Comparison of ENCODE assay signal across 21 cellular contexts in the genomic region with DNA sequence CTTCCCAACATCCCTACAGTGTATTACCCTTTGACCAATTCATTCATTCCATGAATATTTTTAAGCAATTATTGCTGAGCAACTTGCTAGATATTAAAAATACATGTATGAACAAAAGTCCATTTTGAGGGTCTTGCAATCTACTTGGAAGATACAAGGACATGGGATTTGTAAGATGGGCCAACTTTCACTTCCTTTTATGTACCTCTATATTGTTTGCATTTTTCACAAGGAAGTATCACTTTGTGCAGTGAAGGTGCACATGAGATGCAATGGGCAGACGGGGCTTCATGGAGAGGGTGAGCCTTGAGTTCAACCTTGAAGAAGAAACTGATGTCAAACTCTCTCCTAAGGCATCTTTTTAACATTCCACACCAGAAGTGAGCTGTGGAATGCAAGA.
"Had no signal": no experiment of that assay in that cellular context is flagged by ENCODE, and none has a peak within 500 bp of the region (broad histone marks: within the 10 kb centered on the region; RNA-seq: fewer than 3 reads in every experiment).

No MANE protein-coding gene starts in this region.

- DNase-seq: activated CD4-positive, alpha-beta T cell treated with anti-CD3 and anti-CD28 coated beads, Interleukin-2, amount 10 ng/mL, durations not matched to agents 24 days and 14 days; activated CD4-positive, alpha-beta T cell treated with anti-CD3 and anti-CD28 coated beads, Interleukin-2, amount 50 U/mL, for 48 hours; activated CD8-positive, alpha-beta T cell treated with anti-CD3 and anti-CD28 coated beads, Interleukin-2, amount 10 ng/mL, durations not matched to agents 7 days and 5 days; activated effector memory CD4-positive, alpha-beta T cell treated with Interleukin-2 at 50 U/mL for 16 hours; activated naive CD4-positive, alpha-beta T cell treated with anti-CD3 and anti-CD28 coated beads, Interleukin-2, amount 10 ng/mL, durations not matched to agents 7 days and 5 days; activated naive CD8-positive, alpha-beta T cell treated with anti-CD3 and anti-CD28 coated beads, Interleukin-2, amount 50 U/mL, for 24 hours; activated T-cell treated with anti-CD3 and anti-CD28 coated beads, Interleukin-2, amount 50 U/mL, for 24 hours; aorta; brain microvascular endothelial cell; central memory CD4-positive, alpha-beta T cell; NCI-H1105; NCI-H1417 treated with DMSO at 0.1 percent for 48 hours; NCI-H1930; NCI-H2081 treated with DMSO at 0.1 percent for 48 hours; NCI-H226; NCI-H524 treated with DMSO at 0.1 percent for 48 hours; OCI-M1; Right ventricle myocardium superior; SW 1271; T1000 had no signal

- H3K4me3 Mint-ChIP-seq: activated CD4-positive, alpha-beta T cell treated with anti-CD3 and anti-CD28 coated beads, Interleukin-2, amount 10 ng/mL, durations not matched to agents 24 days and 14 days; activated CD8-positive, alpha-beta T cell treated with anti-CD3 and anti-CD28 coated beads, Interleukin-2, amount 10 ng/mL, durations not matched to agents 7 days and 5 days; activated naive CD4-positive, alpha-beta T cell treated with anti-CD3 and anti-CD28 coated beads, Interleukin-2, amount 10 ng/mL, durations not matched to agents 7 days and 5 days; activated naive CD8-positive, alpha-beta T cell; activated naive CD8-positive, alpha-beta T cell treated with anti-CD3 and anti-CD28 coated beads, Interleukin-2, amount 50 U/mL, for 24 hours; activated T-cell treated with anti-CD3 and anti-CD28 coated beads, Interleukin-2, amount 50 U/mL, for 24 hours had no signal

- H3K9me3 Mint-ChIP-seq: activated CD4-positive, alpha-beta T cell treated with anti-CD3 and anti-CD28 coated beads, Interleukin-2, amount 10 ng/mL, durations not matched to agents 24 days and 14 days; activated naive CD4-positive, alpha-beta T cell treated with anti-CD3 and anti-CD28 coated beads, Interleukin-2, amount 10 ng/mL, durations not matched to agents 7 days and 5 days; activated naive CD8-positive, alpha-beta T cell treated with anti-CD3 and anti-CD28 coated beads, Interleukin-2, amount 50 U/mL, for 24 hours; activated T-cell treated with anti-CD3 and anti-CD28 coated beads, Interleukin-2, amount 50 U/mL, for 24 hours had no signal

- ATAC-seq: activated CD8-positive, alpha-beta T cell treated with anti-CD3 and anti-CD28 coated beads, Interleukin-2, amount 10 ng/mL, durations not matched to agents 7 days and 5 days; activated naive CD8-positive, alpha-beta T cell treated with anti-CD3 and anti-CD28 coated beads, Interleukin-2, amount 50 U/mL, for 24 hours had no signal

- H3K36me3 ChIP-seq: brain microvascular endothelial cell had no signal

- H3K27ac Mint-ChIP-seq: activated CD8-positive, alpha-beta T cell treated with anti-CD3 and anti-CD28 coated beads, Interleukin-2, amount 10 ng/mL, durations not matched to agents 7 days and 5 days; activated naive CD8-positive, alpha-beta T cell; activated naive CD8-positive, alpha-beta T cell treated with anti-CD3 and anti-CD28 coated beads, Interleukin-2, amount 50 U/mL, for 24 hours; activated T-cell treated with anti-CD3 and anti-CD28 coated beads, Interleukin-2, amount 50 U/mL, for 24 hours had no signal

- H3K27me3 Mint-ChIP-seq: activated CD4-positive, alpha-beta T cell treated with anti-CD3 and anti-CD28 coated beads, Interleukin-2, amount 10 ng/mL, durations not matched to agents 24 days and 14 days; activated naive CD4-positive, alpha-beta T cell treated with anti-CD3 and anti-CD28 coated beads, Interleukin-2, amount 10 ng/mL, durations not matched to agents 7 days and 5 days; activated naive CD8-positive, alpha-beta T cell; activated naive CD8-positive, alpha-beta T cell treated with anti-CD3 and anti-CD28 coated beads, Interleukin-2, amount 50 U/mL, for 24 hours; activated T-cell treated with anti-CD3 and anti-CD28 coated beads, Interleukin-2, amount 50 U/mL, for 24 hours had no signal

- H3K27me3 ChIP-seq: brain microvascular endothelial cell had no signal

- H3K27ac ChIP-seq: brain microvascular endothelial cell had no signal
